22 cellular contexts compared by ENCODE assay signal in the genomic region with DNA sequence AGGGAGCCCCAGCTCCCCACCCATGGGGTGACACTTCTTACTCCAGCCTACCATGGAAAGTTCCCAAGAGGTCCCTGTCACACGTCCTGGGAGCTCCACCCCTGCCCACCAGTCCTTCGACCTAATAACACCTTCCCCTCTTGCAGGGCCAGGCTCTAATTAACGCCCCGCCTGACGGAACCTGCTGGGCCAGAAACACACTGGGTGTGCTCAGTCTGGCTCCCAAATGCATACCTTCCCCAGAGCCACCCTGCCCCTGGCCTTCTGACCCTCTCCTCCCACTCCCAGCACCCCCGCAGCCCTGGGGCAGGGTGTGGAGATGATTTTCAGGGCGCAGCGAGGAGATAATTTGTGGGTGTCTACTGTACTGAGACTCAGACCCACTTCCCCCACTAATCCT. TPM values are rescaled to one million over a fixed set of nuclear protein-coding genes. Genes with fewer than 3 reads are reported as not detected.
DNase-seq lines count a peak whose midpoint lies in the region; ATAC-seq, FAIRE-seq and TF ChIP-seq lines count a peak whose summit lies in the region.
"Had no signal": no experiment of that assay in that cellular context is flagged by ENCODE, and none has a peak within 500 bp of the region (broad histone marks: within the 10 kb centered on the region; RNA-seq: fewer than 3 reads in every experiment).

No MANE protein-coding gene starts in this region.

- intact Hi-C loops in heart left ventricle (cut with DNase I), result no loop called here
- intact Hi-C loops in K562 (cut with micrococcal nuclease), result no loop called here
- intact Hi-C loops in esophagus muscularis mucosa (cut with DNase I), result no loop called here
- intact Hi-C loops in vagina (cut with DNase I), result no loop called here

- no peaks in the 10 kb centered on the region for H3K27me3 ChIP-seq in right atrium auricular region
- peaks cover 0 to 29% (median 4%) of the 10 kb centered on the region in 9 donors for H3K27me3 ChIP-seq in heart left ventricle
- H3K27me3 ChIP-seq in K562 (ENCODE audit: control insufficient read depth in 2 of 2, insufficient read depth in 2 of 2, low read length in 2 of 2), result peaks cover 6 to 38% of the 10 kb centered on the region in 2 experiments; a peak in 4 of 5 replicates
- peaks cover 0 to 51% (median 0%) of the 10 kb centered on the region in 4 donors for H3K27me3 ChIP-seq in esophagus muscularis mucosa
- no peaks in the 10 kb centered on the region for H3K27me3 ChIP-seq in vagina

- no peaks in the 10 kb centered on the region for H3K9me3 ChIP-seq in right atrium auricular region
- H3K9me3 ChIP-seq in heart left ventricle, result no peaks in the 10 kb centered on the region
- H3K9me3 ChIP-seq in K562 (replicated peaks; ENCODE audit: control insufficient read depth, insufficient read depth, low read depth, low read length), result no peaks in the 10 kb centered on the region
- H3K9me3 ChIP-seq in esophagus muscularis mucosa, result no peaks in the 10 kb centered on the region
- no peaks in the 10 kb centered on the region for H3K9me3 ChIP-seq in vagina
- H3K9me3 ChIP-seq: SK-N-SH had no signal

- H3K27ac ChIP-seq in right atrium auricular region (no peak overlapping the region), heart left ventricle (no peak overlapping the region), K562 (ENCODE audit: extremely low read depth, low read depth, low read length) (no peak overlapping the region), esophagus muscularis mucosa (replicated peaks in 1 of 4) (no peak overlapping the region), vagina (peak overlapping the region; percentile 14)

- ATAC-seq in heart left ventricle, result no peak
- no peak for ATAC-seq in K562

- in situ Hi-C loops in K562 (cut with MboI), result no loop called here

- H3K4me2 ChIP-seq in K562 (ENCODE audit: insufficient read depth, low read length), result no peak overlapping the region
- H3K4me2 ChIP-seq: SK-N-SH had no signal

- BruUV-seq in K562 (replicated peaks; lab: Mats Ljungman, UMichigan), result no TSS peak

- TF ChIP-seq POLR2A in heart left ventricle (IDR thresholded peaks at IDR 0.05), result no peak
- no peak for TF ChIP-seq POLR2A in K562 (conservative IDR thresholded peaks at IDR 0.05)
- no peak for TF ChIP-seq POLR2A in esophagus muscularis mucosa (IDR thresholded peaks at IDR 0.05; ENCODE audit: low read depth)
- no peak for TF ChIP-seq POLR2A in vagina (IDR thresholded peaks at IDR 0.05)
- no peak for TF ChIP-seq POLR2A in GM12892 (IDR thresholded peaks at IDR 0.05; ENCODE audit: low read depth, low read length)

- 57 to 69% (median 67%) methylated on average over 8 of the region's 8 CpGs for WGBS in heart left ventricle, 4 donors
- 7% methylated on average over 8 of the region's 8 CpGs for WGBS in K562 (ENCODE audit: insufficient coverage, low coverage, missing lambda C conversion rate)
- 65% methylated on average over 8 of the region's 8 CpGs for WGBS in esophagus muscularis mucosa

- POLR2A ChIA-PET in K562 (lab: Yijun Ruan, JAX), result no interaction called here

- FAIRE-seq in K562 (lab: Jason Lieb, UNC), result no peak
- FAIRE-seq in GM12892 (lab: Jason Lieb, UNC), result no peak
- FAIRE-seq: GM12891 had no signal

- H3K9ac ChIP-seq in K562 (ENCODE audit: insufficient read depth in 1 of 2, low read depth in 2 of 2, low read length in 2 of 2), result no peak overlapping the region
- H3K9ac ChIP-seq: SK-N-SH had no signal

- no peak for TF ChIP-seq EP300 in K562 (IDR thresholded peaks at IDR 0.05; ENCODE audit: low read length)
- no peak for TF ChIP-seq EP300 in esophagus muscularis mucosa (IDR thresholded peaks at IDR 0.05)

- CTCF ChIA-PET in K562 (lab: Yijun Ruan, JAX; ENCODE audit: low intra/inter-chr PET ratio), result no interaction called here

- DNase-seq in right atrium auricular region (ENCODE audit: low spot score) (peak; percentile 54), heart left ventricle (no peak), K562 (ENCODE audit: extremely low read depth in 1 of 4, low spot score in 3 of 4) (no peak), esophagus muscularis mucosa (ENCODE audit: extremely low spot score) (peak; percentile 87), vagina (ENCODE audit: extremely low spot score in 2 of 2) (no peak), EL (no peak), GM12892 (ENCODE audit: insufficient read length) (no peak), NCI-H1417 treated with DMSO at 0.1 percent for 48 hours (lab: John Stamatoyannopoulos, UW) (no peak)
- DNase-seq: 8988T; CD4-positive, alpha-beta T cell; DMS153; NCI-H1105 treated with DMSO at 0.1 percent for 48 hours; NCI-H1694 treated with DMSO at 0.1 percent for 48 hours; NCI-H510A; NCI-H82; RPMI8226; SHP77 treated with DMSO at 0.1 percent for 48 hours; SK-N-SH had no signal

- no peaks in the 10 kb centered on the region for H4K20me1 ChIP-seq in K562 (replicated peaks; ENCODE audit: control insufficient read depth, insufficient read depth, low read length)

- H3K4me3 ChIP-seq in right atrium auricular region (no peak overlapping the region), heart left ventricle (no peak overlapping the region), K562 (no peak overlapping the region), esophagus muscularis mucosa (no peak overlapping the region), vagina (no peak overlapping the region)

- peak overlapping the region; percentile 65; the same call in 1 of the 2 replicates for H2AFZ ChIP-seq in K562 (ENCODE audit: low read depth, low read length)

- TF ChIP-seq CTCF in right atrium auricular region (IDR thresholded peaks at IDR 0.05) (no peak), heart left ventricle (IDR thresholded peaks at IDR 0.05) (no peak), K562 (IDR thresholded peaks at IDR 0.05 in 2 of 3, conservative IDR thresholded peaks at IDR 0.05 in 1 of 3; ENCODE audit: insufficient read depth in 2 of 3, low read depth in 1 of 3, low read length in 3 of 3) (no peak), esophagus muscularis mucosa (IDR thresholded peaks at IDR 0.05) (no peak), vagina (IDR thresholded peaks at IDR 0.05) (no peak)

- H3K36me3 ChIP-seq in right atrium auricular region (no peaks in the 10 kb centered on the region), heart left ventricle (no peaks in the 10 kb centered on the region), K562 (ENCODE audit: control insufficient read depth, insufficient read depth, low read length) (no peaks in the 10 kb centered on the region), esophagus muscularis mucosa (no peaks in the 10 kb centered on the region), vagina (no peaks in the 10 kb centered on the region)

- no peaks in the 10 kb centered on the region for H3K79me2 ChIP-seq in K562 (ENCODE audit: control insufficient read depth, insufficient read depth, low read length)

- H3K9me1 ChIP-seq in K562 (ENCODE audit: control insufficient read depth, insufficient read depth, low read length), result no peaks in the 10 kb centered on the region

- no peak for TF ChIP-seq RAD21 in K562 (CRISPR knock-in tag; conservative IDR thresholded peaks at IDR 0.05 in 1 of 2, IDR thresholded peaks at IDR 0.05 in 1 of 2)

- H3K4me1 ChIP-seq in right atrium auricular region (no peaks in the 10 kb centered on the region), heart left ventricle (no peaks in the 10 kb centered on the region), K562 (replicated peaks in 1 of 2; ENCODE audit: control insufficient read depth in 2 of 2, insufficient read depth in 2 of 2, low read length in 2 of 2) (peaks cover 0 to 12% of the 10 kb centered on the region in 2 experiments; a peak in 2 of 5 replicates), esophagus muscularis mucosa (no peaks in the 10 kb centered on the region), vagina (peaks cover 5% of the 10 kb centered on the region)

RNA-seq across cellular contexts. Expression of gene PGLYRP3, which starts 20.6 kb away (rescaled TPM):
- total RNA-seq in right atrium auricular region (not detected), heart left ventricle (not detected), K562 (2014; rRNA removed) (not detected in 2 replicates), K562 (2014; rRNA removed; fragmentation: Illumina TruSeq; extraction: Trizol) (not detected in 2 replicates), K562 (2015; rRNA removed; fragmentation: Illumina TruSeq; extraction: Trizol) (not detected in 2 replicates), K562 (2021) (not detected in 2 replicates), esophagus muscularis mucosa (not detected), vagina (28.7 TPM)
- polyA plus RNA-seq in heart left ventricle (not detected), K562 (2011; rRNA removed) (not detected in 2 replicates), K562 (2014; fragmentation: Illumina TruSeq; extraction: Trizol) (not detected in 2 replicates), K562 (2014; fragmentation: Nextera tagmentation; extraction: Ambion mirVana) (not detected), K562 (2014; rRNA removed) (not detected in 2 replicates)
- not detected in 2 replicates for total RNA-seq in K562 (2011; cell fraction: chromatin; rRNA removed; ENCODE audit: low replicate concordance)
- total RNA-seq in K562 (2011; cell fraction: nucleolus; rRNA removed), result not detected in 2 replicates
- total RNA-seq in K562 (2011; cell fraction: nucleoplasm; rRNA removed), result not detected in 2 replicates
- not detected in 2 replicates for polyA plus RNA-seq in K562 (2011; cell fraction: cytosol; rRNA removed)
- not detected in 2 replicates for polyA plus RNA-seq in K562 (2011; cell fraction: nucleus; rRNA removed)
- polyA plus RNA-seq in K562 (2012), result 0.11 TPM in 1 of 2 replicates, not detected in the other
- polyA minus RNA-seq in K562 (2011; rRNA and poly(A)+ RNA removed), result not detected in 2 replicates
- not detected in 2 replicates for polyA minus RNA-seq in K562 (2011; cell fraction: cytosol; rRNA and poly(A)+ RNA removed)
- not detected in 2 replicates for polyA minus RNA-seq in K562 (2011; cell fraction: nucleus; rRNA and poly(A)+ RNA removed)
- 0.23 TPM for polyA plus RNA-seq in GM12892 (2012; ENCODE audit: missing spikeins)
- total RNA-seq: CD4-positive, alpha-beta T cell; H7 had no signal
- polyA plus RNA-seq: AG04450, IgD-negative memory B cell, SK-N-SH had no signal

RNA-seq across cellular contexts. Expression of gene LORICRIN, which starts 32.7 kb away (rescaled TPM):
- not detected for total RNA-seq in right atrium auricular region
- not detected for total RNA-seq in heart left ventricle
- not detected for polyA plus RNA-seq in heart left ventricle
- total RNA-seq in K562 (2011; cell fraction: chromatin; rRNA removed; ENCODE audit: low replicate concordance), result not detected in 2 replicates
- total RNA-seq in K562 (2011; cell fraction: nucleolus; rRNA removed), result not detected in 2 replicates
- not detected in 2 replicates for total RNA-seq in K562 (2011; cell fraction: nucleoplasm; rRNA removed)
- not detected in 2 replicates for total RNA-seq in K562 (2014; rRNA removed)
- total RNA-seq in K562 (2014; rRNA removed; fragmentation: Illumina TruSeq; extraction: Trizol), result not detected in 2 replicates
- not detected in 2 replicates for total RNA-seq in K562 (2015; rRNA removed; fragmentation: Illumina TruSeq; extraction: Trizol)
- not detected in 2 replicates for total RNA-seq in K562 (2021)
- polyA plus RNA-seq in K562 (2011; rRNA removed), result not detected in 2 replicates
- polyA plus RNA-seq in K562 (2011; cell fraction: cytosol; rRNA removed), result not detected in 2 replicates
- polyA plus RNA-seq in K562 (2011; cell fraction: nucleus; rRNA removed), result not detected in 2 replicates
- polyA plus RNA-seq in K562 (2012), result not detected in 2 replicates
- polyA plus RNA-seq in K562 (2014; fragmentation: Illumina TruSeq; extraction: Trizol), result not detected in 2 replicates
- not detected for polyA plus RNA-seq in K562 (2014; fragmentation: Nextera tagmentation; extraction: Ambion mirVana)
- polyA plus RNA-seq in K562 (2014; rRNA removed), result not detected in 2 replicates
- not detected in 2 replicates for polyA minus RNA-seq in K562 (2011; rRNA and poly(A)+ RNA removed)
- polyA minus RNA-seq in K562 (2011; cell fraction: cytosol; rRNA and poly(A)+ RNA removed), result not detected in 2 replicates
- not detected in 2 replicates for polyA minus RNA-seq in K562 (2011; cell fraction: nucleus; rRNA and poly(A)+ RNA removed)
- not detected for total RNA-seq in esophagus muscularis mucosa
- total RNA-seq in vagina, result not detected
- polyA plus RNA-seq in GM12892 (2012; ENCODE audit: missing spikeins), result not detected
- total RNA-seq: CD4-positive, alpha-beta T cell; H7 had no signal
- polyA plus RNA-seq: AG04450, IgD-negative memory B cell, SK-N-SH had no signal

RNA-seq across cellular contexts. Expression of gene PGLYRP4, which starts 56.5 kb away (rescaled TPM):
- total RNA-seq in right atrium auricular region, result not detected
- total RNA-seq in heart left ventricle, result not detected
- polyA plus RNA-seq in heart left ventricle, result not detected
- total RNA-seq in K562 (2011; cell fraction: chromatin; rRNA removed; ENCODE audit: low replicate concordance), result 0.23 and 0.37 TPM in 2 replicates
- not detected in 2 replicates for total RNA-seq in K562 (2011; cell fraction: nucleolus; rRNA removed)
- total RNA-seq in K562 (2011; cell fraction: nucleoplasm; rRNA removed), result not detected in 2 replicates
- not detected in 2 replicates for total RNA-seq in K562 (2014; rRNA removed)
- not detected in 2 replicates for total RNA-seq in K562 (2014; rRNA removed; fragmentation: Illumina TruSeq; extraction: Trizol)
- not detected in 2 replicates for total RNA-seq in K562 (2015; rRNA removed; fragmentation: Illumina TruSeq; extraction: Trizol)
- 0.13 and 0.22 TPM in 2 replicates for total RNA-seq in K562 (2021)
- 0.06 and 0.08 TPM in 2 replicates for polyA plus RNA-seq in K562 (2011; rRNA removed)
- 0.12 and 0.16 TPM in 2 replicates for polyA plus RNA-seq in K562 (2011; cell fraction: cytosol; rRNA removed)
- 0.22 and 0.55 TPM in 2 replicates for polyA plus RNA-seq in K562 (2011; cell fraction: nucleus; rRNA removed)
- 0.04 and 0.65 TPM in 2 replicates for polyA plus RNA-seq in K562 (2012)
- polyA plus RNA-seq in K562 (2014; fragmentation: Illumina TruSeq; extraction: Trizol), result 0.07 TPM in 1 of 2 replicates, not detected in the other
- under 1 TPM in 1 of 2 experiments, not detected in 1; 0.11 TPM for polyA plus RNA-seq in K562 (2014; fragmentation: Nextera tagmentation; extraction: Ambion mirVana)
- polyA plus RNA-seq in K562 (2014; rRNA removed), result not detected in 2 replicates
- polyA minus RNA-seq in K562 (2011; rRNA and poly(A)+ RNA removed), result not detected in 2 replicates
- not detected in 2 replicates for polyA minus RNA-seq in K562 (2011; cell fraction: cytosol; rRNA and poly(A)+ RNA removed)
- polyA minus RNA-seq in K562 (2011; cell fraction: nucleus; rRNA and poly(A)+ RNA removed), result 0.11 and 0.27 TPM in 2 replicates
- not detected for total RNA-seq in esophagus muscularis mucosa
- total RNA-seq in vagina, result 3.9 TPM
- polyA plus RNA-seq in GM12892 (2012; ENCODE audit: missing spikeins), result 2.6 TPM
- total RNA-seq: CD4-positive, alpha-beta T cell; H7 had no signal
- polyA plus RNA-seq: AG04450, IgD-negative memory B cell, SK-N-SH had no signal

Comparison
In these comparisons a context has a peak if more than half of its experiments do, and no peak if none do; other contexts are left out.
1. DNase-seq: peak in right atrium auricular region (single experiment) and esophagus muscularis mucosa (single experiment); none in heart left ventricle (0 of 5), K562 (0 of 4), vagina (0 of 2), EL (single experiment), GM12892 (single experiment) and NCI-H1417 treated with DMSO at 0.1 percent for 48 hours (single experiment).
2. RNA of gene PGLYRP3, which starts 20.6 kb away (total RNA-seq): 28.7 TPM in vagina (single experiment); not detected in right atrium auricular region, not detected in heart left ventricle, not detected in K562 and not detected in esophagus muscularis mucosa; every median in the first group is over 10 times any median in the second.